ENCODE assay signal across 9 cellular contexts in genomic region chr2:124027182-124027581, GRCh38. TPM values are rescaled to one million over a fixed set of nuclear protein-coding genes. Genes with fewer than 3 reads are reported as not detected.
DNase-seq lines count a peak whose midpoint lies in the region; ATAC-seq and TF ChIP-seq lines count a peak whose summit lies in the region.
"Had no signal": no experiment of that assay in that cellular context is flagged by ENCODE, and none has a peak within 500 bp of the region (broad histone marks: within the 10 kb centered on the region; RNA-seq: fewer than 3 reads in every experiment).

No MANE protein-coding gene starts in this region.

- DNase-seq in BE2C, result peak; percentile 26
- peak; percentile 66 for DNase-seq in NCI-H2227 treated with DMSO at 0.1 percent for 48 hours (lab: John Stamatoyannopoulos, UW)
- peak in 6 of 7 donors; percentile 13 to 70 (median 25) for DNase-seq in adrenal gland
- peak; percentile 61 for DNase-seq in iPS-NIHi7 (ENCODE audit: extremely low spot score)
- DNase-seq in upper lobe of right lung, result no peak

- 0 to 2% (median 1%) methylated on average over 4 of the region's 4 CpGs for WGBS in adrenal gland, 4 donors

- TF ChIP-seq POLR2A in adrenal gland (IDR thresholded peaks at IDR 0.05), result no peak

- ATAC-seq in GM19035 (IDR thresholded peaks at IDR 0.05; ENCODE audit: unreplicated experiment), result peak; percentile 81
- ATAC-seq in HG03432 (IDR thresholded peaks at IDR 0.05; ENCODE audit: unreplicated experiment), result peak; percentile 91
- ATAC-seq in upper lobe of right lung, result peak; percentile 77
- no peak for ATAC-seq in GM21447 (IDR thresholded peaks at IDR 0.05; ENCODE audit: unreplicated experiment)

- H3K36me3 ChIP-seq in BE2C (no peaks in the 10 kb centered on the region), adrenal gland (replicated peaks in 1 of 2) (no peaks in the 10 kb centered on the region), upper lobe of right lung (no peaks in the 10 kb centered on the region)

- no peaks in the 10 kb centered on the region for H3K4me1 ChIP-seq in BE2C
- H3K4me1 ChIP-seq in adrenal gland (replicated peaks in 1 of 2), result no peaks in the 10 kb centered on the region
- H3K4me1 ChIP-seq in upper lobe of right lung, result no peaks in the 10 kb centered on the region

- H3K4me3 ChIP-seq in BE2C (ENCODE audit: low read depth, low read length), result peak overlapping the region; percentile 65
- H3K4me3 ChIP-seq in adrenal gland, result no peak overlapping the region
- no peak overlapping the region for H3K4me3 ChIP-seq in upper lobe of right lung

- intact Hi-C loops in adrenal gland (cut with DNase I), result no loop called here
- intact Hi-C loops in upper lobe of right lung (cut with DNase I), result no loop called here

- TF ChIP-seq CTCF in BE2C (IDR thresholded peaks at IDR 0.05; ENCODE audit: low read depth, low read length), result peak; percentile 61
- TF ChIP-seq CTCF in adrenal gland (IDR thresholded peaks at IDR 0.05), result peak; percentile 22 to 54 (median 42)
- TF ChIP-seq CTCF in upper lobe of right lung (IDR thresholded peaks at IDR 0.05), result peak; percentile 56

- H3K9me3 ChIP-seq in BE2C (no peaks in the 10 kb centered on the region), adrenal gland (replicated peaks in 1 of 3) (no peaks in the 10 kb centered on the region), upper lobe of right lung (no peaks in the 10 kb centered on the region)

- H3K27ac ChIP-seq in adrenal gland (no peak overlapping the region), upper lobe of right lung (no peak overlapping the region)

- no peaks in the 10 kb centered on the region; the same call in 1 of the 2 replicates for H3K27me3 ChIP-seq in BE2C
- H3K27me3 ChIP-seq in adrenal gland, result peaks cover 25% of the 10 kb centered on the region
- peaks cover 38% of the 10 kb centered on the region for H3K27me3 ChIP-seq in upper lobe of right lung

RNA-seq across cellular contexts. Expression of gene CNTNAP5, which starts 2.1 kb away (rescaled TPM):
- polyA plus RNA-seq in BE2C (2012; ENCODE audit: insufficient read depth, insufficient read length, low read depth), result 3.4 TPM
- 1 to 10 TPM in 2 of 8 donors, under 1 TPM in 2, not detected in 4; 0.08 to 4.9 (median 2.9) TPM for total RNA-seq in adrenal gland
- 1 to 10 TPM in 1 of 3 donors, under 1 TPM in 1, not detected in 1; 0.95 to 1.7 TPM for polyA plus RNA-seq in adrenal gland
- total RNA-seq in upper lobe of right lung, result not detected
- polyA plus RNA-seq: immature natural killer cell had no signal
